ENCODE assay signal across 16 cellular contexts in the genomic region with DNA sequence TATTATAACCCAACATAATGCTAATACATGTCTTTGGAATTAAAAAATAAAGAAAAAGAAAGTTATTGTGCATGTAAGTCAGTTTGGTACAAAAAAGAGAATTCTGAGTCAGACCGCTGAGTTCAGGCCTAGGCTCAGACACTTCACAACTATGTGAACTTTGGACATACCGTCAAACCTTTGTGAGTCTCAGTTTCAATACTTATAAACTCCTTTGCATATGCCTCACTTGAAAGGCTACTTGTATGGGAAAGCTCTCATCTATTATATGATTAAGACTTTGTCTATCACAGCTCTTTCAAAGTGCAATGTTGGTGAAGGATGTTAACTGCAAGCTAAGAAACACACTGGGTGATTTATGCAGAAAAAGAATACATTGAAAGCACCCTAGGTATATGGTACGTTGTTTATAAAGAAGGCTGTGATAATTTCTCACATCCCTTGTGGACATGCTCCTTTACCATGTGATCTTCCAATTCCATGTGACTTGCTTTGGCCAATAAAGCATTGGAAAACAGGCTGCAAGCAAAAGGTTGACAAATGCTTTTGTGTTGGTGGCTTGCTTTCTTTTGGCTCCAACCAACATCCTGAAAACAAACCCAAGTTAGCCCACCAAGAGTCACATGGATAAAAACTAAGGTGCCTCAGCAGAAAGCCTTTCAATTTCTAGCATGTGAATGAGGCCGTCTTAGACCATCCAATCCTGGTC. TPM values are rescaled to one million over a fixed set of nuclear protein-coding genes. Genes with fewer than 3 reads are reported as not detected.
DNase-seq lines count a peak whose midpoint lies in the region; ATAC-seq and TF ChIP-seq lines count a peak whose summit lies in the region.
"Had no signal": no experiment of that assay in that cellular context is flagged by ENCODE, and none has a peak within 500 bp of the region (broad histone marks: within the 10 kb centered on the region; RNA-seq: fewer than 3 reads in every experiment).

No MANE protein-coding gene starts in this region.

- no peak overlapping the region for H3K27ac ChIP-seq in liver (ENCODE audit: low read depth in 1 of 2, low read length in 2 of 2)
- H3K27ac ChIP-seq: cardiac muscle cell, upper lobe of left lung, VCaP had no signal

- peaks cover 0 to 4% (median 3%) of the 10 kb centered on the region in 4 donors for H3K36me3 ChIP-seq in liver (ENCODE audit: control insufficient read depth in 4 of 4, insufficient read depth in 3 of 4, low read depth in 1 of 4, low read length in 3 of 4)

- H3K27me3 ChIP-seq in liver (ENCODE audit: control insufficient read depth in 4 of 4, insufficient read depth in 4 of 4, low read length in 3 of 4) = no peaks in the 10 kb centered on the region
- H3K27me3 ChIP-seq: cardiac muscle cell, upper lobe of left lung had no signal

- peak; percentile 94 for ATAC-seq in GM18868 (IDR thresholded peaks at IDR 0.05; ENCODE audit: unreplicated experiment)
- ATAC-seq in GM21390 (IDR thresholded peaks at IDR 0.05; ENCODE audit: unreplicated experiment) = peak; percentile 94
- peak; percentile 96 for ATAC-seq in HG03066 (IDR thresholded peaks at IDR 0.05; ENCODE audit: low read depth, unreplicated experiment)
- ATAC-seq: esophagus mucosa, Right ventricle myocardium inferior, sciatic nerve had no signal

- no peak for TF ChIP-seq CTCF in liver (IDR thresholded peaks at IDR 0.05; ENCODE audit: low read depth, low read length, missing input control)
- no peak for TF ChIP-seq CTCF in chondrocyte (IDR thresholded peaks at IDR 0.05)

- no peaks in the 10 kb centered on the region for H3K9me3 ChIP-seq in liver (ENCODE audit: control insufficient read depth in 4 of 4, low read length in 3 of 4)
- H3K9me3 ChIP-seq: Caco-2, upper lobe of left lung had no signal

- WGBS in liver = 83% methylated on average over 4 of the region's 4 CpGs

- H3K9ac ChIP-seq in liver (ENCODE audit: low read depth in 1 of 2, low read length in 2 of 2) = no peak overlapping the region

- H3K4me3 ChIP-seq in liver (ENCODE audit: low read depth in 1 of 3, low read length in 3 of 3) = no peak overlapping the region
- H3K4me3 ChIP-seq: cardiac muscle cell, upper lobe of left lung had no signal

- H3K27ac Mint-ChIP-seq in chondrocyte (ENCODE audit: unreplicated experiment) = no peak overlapping the region

- no peaks in the 10 kb centered on the region for H3K4me1 Mint-ChIP-seq in chondrocyte (ENCODE audit: low read depth)

- no peaks in the 10 kb centered on the region for H3K9me3 Mint-ChIP-seq in chondrocyte (ENCODE audit: low read depth)

- peaks cover 0 to 4% (median 3%) of the 10 kb centered on the region in 4 donors for H3K4me1 ChIP-seq in liver (ENCODE audit: control insufficient read depth in 4 of 4, insufficient read depth in 4 of 4, low read length in 3 of 4)
- H3K4me1 ChIP-seq: upper lobe of left lung had no signal

- no peak for TF ChIP-seq RAD21 in liver (IDR thresholded peaks at IDR 0.05)

- H3K36me3 Mint-ChIP-seq in chondrocyte (ENCODE audit: low read depth) = peaks cover 5% of the 10 kb centered on the region

- no peaks in the 10 kb centered on the region for H3K27me3 Mint-ChIP-seq in chondrocyte (ENCODE audit: low read depth)

- DNase-seq in NCI-H146 treated with DMSO at 0.1 percent for 48 hours (lab: John Stamatoyannopoulos, UW; ENCODE audit: unreplicated experiment) (no peak), DMS79 treated with DMSO at 0.1 percent for 48 hours (lab: John Stamatoyannopoulos, UW) (no peak), chondrocyte (ENCODE audit: low spot score) (no peak)
- DNase-seq: activated gamma-delta T cell, NCI-H446, upper lobe of left lung had no signal

- no peak overlapping the region for H3K4me3 Mint-ChIP-seq in chondrocyte (ENCODE audit: unreplicated experiment)

TF ChIP-seq in liver, 16 proteins besides CTCF, POLR2A, EP300 and RAD21:
- TF ChIP-seq HNF4A (conservative IDR thresholded peaks at IDR 0.05) = peak; percentile 50 to 72
- no peak for TF ChIP-seq EGR1 (IDR thresholded peaks at IDR 0.05; ENCODE audit: low read depth in 2 of 2)

RNA-seq across cellular contexts. Expression of a gene that starts 49.6 kb away (rescaled TPM):
- 10 to 100 TPM; 12.9 to 14.4 TPM for total RNA-seq in liver
- polyA plus RNA-seq in liver = 1 to 10 TPM; 3.9 to 7.5 TPM
- 14.5 to 18.6 TPM (median 17.8 TPM) in 3 replicates for total RNA-seq in chondrocyte

RNA-seq across cellular contexts. Expression of a gene that starts 49.8 kb away (rescaled TPM):
- total RNA-seq in liver (10 to 100 TPM in 1 of 2 donors, under 1 TPM in 1; 0.17 to 17.9 TPM), chondrocyte (3.6 to 24.2 TPM (median 3.8 TPM) in 3 replicates)
- polyA plus RNA-seq in liver = 1 to 10 TPM in 1 of 2 donors, under 1 TPM in 1; 0.33 to 1.1 TPM
